Comparison of ENCODE assay signal across 15 cellular contexts in genomic region chr2:128258218-128258617, GRCh38.
DNase-seq lines count a peak whose midpoint lies in the region; ATAC-seq and TF ChIP-seq lines count a peak whose summit lies in the region.
"Had no signal": no experiment of that assay in that cellular context is flagged by ENCODE, and none has a peak within 500 bp of the region (broad histone marks: within the 10 kb centered on the region; RNA-seq: fewer than 3 reads in every experiment).

No MANE protein-coding gene starts in this region.

- TF ChIP-seq CTCF in endodermal cell (conservative IDR thresholded peaks at IDR 0.05) (no peak), GM23338 (conservative IDR thresholded peaks at IDR 0.05; ENCODE audit: low read depth in 2 of 2) (no peak)

- TF ChIP-seq EP300 in Ishikawa (IDR thresholded peaks at IDR 0.05; ENCODE audit: borderline replicate concordance) = no peak

- H3K4me3 ChIP-seq in H7 (ENCODE audit: insufficient read depth, low read depth, low read length) (no peak overlapping the region), endodermal cell (ENCODE audit: low read length) (no peak overlapping the region), GM23338 (no peak overlapping the region)
- H3K4me3 ChIP-seq: GM12878 had no signal

- no peak overlapping the region for H2AFZ ChIP-seq in GM23338

- H3K9me3 Mint-ChIP-seq in endodermal cell = peaks cover 5% of the 10 kb centered on the region
- H3K9me3 Mint-ChIP-seq in GM23338 = no peaks in the 10 kb centered on the region
- H3K9me3 Mint-ChIP-seq: CD4-positive, alpha-beta T cell; IgD-negative memory B cell had no signal

- WGBS in endodermal cell (ENCODE audit: insufficient coverage in 1 of 2, insufficient read length in 1 of 2), 2 experiments = 89 to 98% methylated on average over 4 to 6 of the region's 6 CpGs

- H3K36me3 Mint-ChIP-seq in endodermal cell (ENCODE audit: low read depth) (peaks cover 4% of the 10 kb centered on the region), GM23338 (ENCODE audit: low read depth) (no peaks in the 10 kb centered on the region; the same call in 2 of the 3 replicates)

- H3K79me2 ChIP-seq in GM23338 (replicated peaks; ENCODE audit: insufficient read depth) = no peaks in the 10 kb centered on the region

- ATAC-seq in GM19328 (IDR thresholded peaks at IDR 0.05; ENCODE audit: unreplicated experiment) (no peak), GM23338 (no peak)
- ATAC-seq: GM12878, HCT116 had no signal

- 0 out of 2 replicates have a peak, but pooled peaks cover 4% of the 10 kb centered on the region for H3F3A ChIP-seq in GM23338 (replicated peaks; ENCODE audit: low read depth)

- H3K9ac ChIP-seq in endodermal cell (ENCODE audit: extremely low read depth, low read length, poor library complexity, severe bottlenecking) = no peak overlapping the region

- TF ChIP-seq RAD21 in Ishikawa (IDR thresholded peaks at IDR 0.05; ENCODE audit: low read depth) = no peak

- H3K4me3 Mint-ChIP-seq in endodermal cell (no peak overlapping the region), GM23338 (no peak overlapping the region)
- H3K4me3 Mint-ChIP-seq: B cell; CD4-positive, alpha-beta T cell; IgD-negative memory B cell had no signal

- H3K9me2 ChIP-seq in GM23338 (ENCODE audit: insufficient read depth) = no peaks in the 10 kb centered on the region

- H3K4me2 ChIP-seq in GM23338 = no peak overlapping the region

- H3K4me1 ChIP-seq in endodermal cell (ENCODE audit: control insufficient read depth, insufficient read depth, low read length) (peaks cover 15% of the 10 kb centered on the region), GM23338 (ENCODE audit: insufficient read depth) (0 out of 2 replicates have a peak, but pooled peaks cover 4% of the 10 kb centered on the region)

- DNase-seq in H7 (peak; percentile 30), endodermal cell (peak; percentile 38), mesenteric fat pad (ENCODE audit: low spot score) (peak; percentile 77), RPMI8226 (no peak), pons (ENCODE audit: low spot score) (no peak), GM23338 (ENCODE audit: low spot score) (no peak)
- DNase-seq: C1 segment of cervical spinal cord, DMS79 had no signal

- H3K27me3 Mint-ChIP-seq in endodermal cell (ENCODE audit: insufficient read depth) = no peaks in the 10 kb centered on the region
- peaks cover 14% of the 10 kb centered on the region for H3K27me3 Mint-ChIP-seq in GM23338 (ENCODE audit: insufficient read depth, low read depth, poor library complexity)
- H3K27me3 Mint-ChIP-seq: B cell; CD4-positive, alpha-beta T cell had no signal

- no peaks in the 10 kb centered on the region for H3K9me3 ChIP-seq in endodermal cell (ENCODE audit: control insufficient read depth, low read length)

- H4K20me1 ChIP-seq in GM23338 (replicated peaks; ENCODE audit: insufficient read depth) = no peaks in the 10 kb centered on the region

- H3K4me1 Mint-ChIP-seq in endodermal cell (peaks cover 17% of the 10 kb centered on the region), GM23338 (peaks cover 17% of the 10 kb centered on the region)
- H3K4me1 Mint-ChIP-seq: B cell, IgD-negative memory B cell had no signal

- H3K27ac ChIP-seq in endodermal cell (ENCODE audit: low read depth, low read length) (no peak overlapping the region), GM23338 (ENCODE audit: low read depth) (no peak overlapping the region)

- no peak overlapping the region for H3K27ac Mint-ChIP-seq in endodermal cell
- no peak overlapping the region for H3K27ac Mint-ChIP-seq in GM23338
- H3K27ac Mint-ChIP-seq: B cell; CD4-positive, alpha-beta T cell; IgD-negative memory B cell had no signal

- no peaks in the 10 kb centered on the region for H3K27me3 ChIP-seq in H7 (ENCODE audit: control insufficient read depth, insufficient read depth, low read length)
- H3K27me3 ChIP-seq in endodermal cell (ENCODE audit: control insufficient read depth, insufficient read depth, low read length, poor library complexity, severe bottlenecking) = no peaks in the 10 kb centered on the region
- no peaks in the 10 kb centered on the region for H3K27me3 ChIP-seq in GM23338 (ENCODE audit: insufficient read depth)

- H3K36me3 ChIP-seq in H7 (replicated peaks; ENCODE audit: control insufficient read depth, insufficient read depth, low read length) = no peaks in the 10 kb centered on the region
- H3K36me3 ChIP-seq in endodermal cell (ENCODE audit: control insufficient read depth, insufficient read depth, low read length) = no peaks in the 10 kb centered on the region
- no peaks in the 10 kb centered on the region for H3K36me3 ChIP-seq in GM23338 (ENCODE audit: insufficient read depth)

TF ChIP-seq in Ishikawa, 13 proteins besides CTCF, POLR2A, EP300 and RAD21:
- TF ChIP-seq CREB1 (IDR thresholded peaks at IDR 0.05; ENCODE audit: low read depth) = no peak
- TF ChIP-seq USF1 (IDR thresholded peaks at IDR 0.05) = peak; percentile 66
- TF ChIP-seq TCF12 (IDR thresholded peaks at IDR 0.05; ENCODE audit: low read depth) = no peak
- TF ChIP-seq REST (IDR thresholded peaks at IDR 0.05; ENCODE audit: low read depth) = no peak
TF ChIP-seq in Ishikawa: peak in this region for 1.

TF ChIP-seq in GM23338, 12 proteins besides CTCF, POLR2A, EP300 and RAD21 (continues in another document):
- TF ChIP-seq POLR2AphosphoS5 (IDR thresholded peaks at IDR 0.05; ENCODE audit: low read depth) (no peak), STAT1 (IDR thresholded peaks at IDR 0.05; ENCODE audit: unreplicated experiment) (no peak), NANOG (IDR thresholded peaks at IDR 0.05; ENCODE audit: borderline replicate concordance) (no peak), CREB1 (CRISPR knock-in tag; IDR thresholded peaks at IDR 0.05; ENCODE audit: low read depth) (no peak), EZH2 (IDR thresholded peaks at IDR 0.05; ENCODE audit: low read depth, unreplicated experiment) (no peak), REST (IDR thresholded peaks at IDR 0.05; ENCODE audit: unreplicated experiment) (no peak), ZNF331 (CRISPR knock-in tag; IDR thresholded peaks at IDR 0.05; ENCODE audit: low read depth) (no peak), ZNF114 (CRISPR knock-in tag; IDR thresholded peaks at IDR 0.05) (no peak), EZH2phosphoT487 (IDR thresholded peaks at IDR 0.05; ENCODE audit: unreplicated experiment) (no peak)

Comparison
In these comparisons a context has a peak if more than half of its experiments do, and no peak if none do; other contexts are left out.
1. DNase-seq: peak in H7 (single experiment), endodermal cell (single experiment) and mesenteric fat pad (single experiment); none in RPMI8226 (single experiment), pons (single experiment) and GM23338 (single experiment).